In genomic region chr16:1512174-1512573, GRCh38 we compare ENCODE assay signal across 16 cellular contexts. TPM values are rescaled to one million over a fixed set of nuclear protein-coding genes. Genes with fewer than 3 reads are reported as not detected.
DNase-seq lines count a peak whose midpoint lies in the region; ATAC-seq and TF ChIP-seq lines count a peak whose summit lies in the region.
"Had no signal": no experiment of that assay in that cellular context is flagged by ENCODE, and none has a peak within 500 bp of the region (broad histone marks: within the 10 kb centered on the region; RNA-seq: fewer than 3 reads in every experiment).

No MANE protein-coding gene starts in this region.

- no peaks in the 10 kb centered on the region for H3K27me3 Mint-ChIP-seq in central memory CD8-positive, alpha-beta T cell
- no peaks in the 10 kb centered on the region for H3K27me3 Mint-ChIP-seq in Caco-2 (ENCODE audit: insufficient read depth, unreplicated experiment)
- H3K27me3 Mint-ChIP-seq: B cell; CD4-positive, alpha-beta memory T cell had no signal

- H3K27ac ChIP-seq in HCT116 (ENCODE audit: low read depth, low read length) (no peak overlapping the region), lower lobe of right lung (peak overlapping the region; percentile 19)

- POLR2A ChIA-PET in HCT116 (lab: Charles Lee) (no interaction called here), Caco-2 (lab: Charles Lee) (no interaction called here)

- TF ChIP-seq POLR2A in HCT116 (IDR thresholded peaks at IDR 0.05; ENCODE audit: borderline replicate concordance, extremely low read depth, insufficient read depth, insufficient read length): no peak

- TF ChIP-seq CTCF in HCT116 (IDR thresholded peaks at IDR 0.05 in 2 of 3, conservative IDR thresholded peaks at IDR 0.05 in 1 of 3; ENCODE audit: borderline replicate concordance in 1 of 3, insufficient read depth in 1 of 3, low read depth in 2 of 3, low read length in 2 of 3): no peak
- no peak for TF ChIP-seq CTCF in lower lobe of right lung (IDR thresholded peaks at IDR 0.05)
- no peak for TF ChIP-seq CTCF in Caco-2 (IDR thresholded peaks at IDR 0.05; ENCODE audit: insufficient read depth in 1 of 2, low read depth in 1 of 2, low read length in 1 of 2, severe bottlenecking in 1 of 2, unreplicated experiment in 1 of 2)

- H3K36me3 ChIP-seq in HCT116 (ENCODE audit: control insufficient read depth in 1 of 2, insufficient read depth in 2 of 2, low read length in 2 of 2) (peaks cover 0 to 3% of the 10 kb centered on the region in 2 experiments; a peak in 1 of 4 replicates), lower lobe of right lung (peaks cover 30% of the 10 kb centered on the region), Caco-2 (ENCODE audit: control insufficient read depth, insufficient read depth, low read length) (no peaks in the 10 kb centered on the region)

- no peaks in the 10 kb centered on the region for H3K79me2 ChIP-seq in HCT116 (ENCODE audit: insufficient read depth, low read length)

- DNase-seq in HCT116 (ENCODE audit: low read depth, low spot score) (no peak), MV-4-11 (lab: John Stamatoyannopoulos, UW) (peak; percentile 6), lower lobe of right lung (no peak), C1 segment of cervical spinal cord (lab: John Stamatoyannopoulos, UW) (no peak), Caco-2 (no peak)
- DNase-seq in central memory CD8-positive, alpha-beta T cell (ENCODE audit: low spot score in 2 of 2): no peak
- DNase-seq: CD4-positive, alpha-beta memory T cell; GF-D8; IMR-90; NCI-H1092; NCI-H2029; NCI-H2227 treated with DMSO at 0.1 percent for 48 hours; NCI-H524 treated with DMSO at 0.1 percent for 48 hours; PC-3 had no signal

- intact Hi-C loops in HCT116 (cut with micrococcal nuclease): no loop called here
- intact Hi-C loops in lower lobe of right lung (cut with DNase I): no loop called here
- intact Hi-C loops in Caco-2 (cut with micrococcal nuclease; ENCODE audit: unreplicated experiment): no loop called here

- peak overlapping the region; percentile 69 for H3K27ac Mint-ChIP-seq in central memory CD8-positive, alpha-beta T cell (ENCODE audit: low read depth)
- H3K27ac Mint-ChIP-seq in Caco-2 (ENCODE audit: unreplicated experiment): no peak overlapping the region
- H3K27ac Mint-ChIP-seq: B cell; CD4-positive, alpha-beta memory T cell had no signal

- RAD21 ChIA-PET in HCT116 (lab: Charles Lee; ENCODE audit: low non-redundant PET in 1 of 2, low total read pairs in 2 of 2, uncharacterized antibody in 2 of 2, unreplicated experiment in 2 of 2): no interaction called here

- CTCF ChIA-PET in HCT116 (lab: Charles Lee) (no interaction called here), Caco-2 (lab: Charles Lee) (interaction anchor here (0.5 to 1.2 kb wide), 2 partner anchors 18 to 316 kb away, joined by 3 read pairs; no protein-coding TSS in a partner anchor)

- H3K4me3 ChIP-seq in HCT116 (replicated peaks in 1 of 2; ENCODE audit: low read depth in 1 of 2, low read length in 2 of 2): no peak overlapping the region
- no peak overlapping the region for H3K4me3 ChIP-seq in lower lobe of right lung
- no peak overlapping the region for H3K4me3 ChIP-seq in Caco-2 (ENCODE audit: low read depth, low read length)

- peaks cover 4% of the 10 kb centered on the region for H3K36me3 Mint-ChIP-seq in central memory CD8-positive, alpha-beta T cell (ENCODE audit: insufficient read depth)
- peaks cover 39% of the 10 kb centered on the region for H3K36me3 Mint-ChIP-seq in Caco-2 (ENCODE audit: insufficient read depth, unreplicated experiment)

- H3K4me1 ChIP-seq in HCT116 (ENCODE audit: control insufficient read depth in 1 of 2, insufficient read depth in 2 of 2, low read length in 2 of 2): no peaks in the 10 kb centered on the region
- H3K4me1 ChIP-seq in lower lobe of right lung: peaks cover 28% of the 10 kb centered on the region
- H3K4me1 ChIP-seq in Caco-2: no peaks in the 10 kb centered on the region

- H3K27me3 ChIP-seq in HCT116 (ENCODE audit: insufficient read depth, low read length) (no peaks in the 10 kb centered on the region), lower lobe of right lung (ENCODE audit: low read depth) (no peaks in the 10 kb centered on the region), Caco-2 (replicated peaks; ENCODE audit: control insufficient read depth, insufficient read depth, low read length) (no peaks in the 10 kb centered on the region)

- BruUV-seq in HCT116 (replicated peaks; lab: Mats Ljungman, UMichigan) (no TSS peak), Caco-2 (replicated peaks; lab: Mats Ljungman, UMichigan) (no TSS peak)

- no peak for TF ChIP-seq RAD21 in HCT116 (IDR thresholded peaks at IDR 0.05; ENCODE audit: low read depth)

- no peaks in the 10 kb centered on the region for H4K20me1 ChIP-seq in HCT116 (ENCODE audit: insufficient read depth)

- no peak overlapping the region for H3K4me3 Mint-ChIP-seq in central memory CD8-positive, alpha-beta T cell
- no peak overlapping the region for H3K4me3 Mint-ChIP-seq in Caco-2 (ENCODE audit: unreplicated experiment)
- H3K4me3 Mint-ChIP-seq: B cell had no signal

- no peaks in the 10 kb centered on the region for H3K9me3 ChIP-seq in HCT116 (ENCODE audit: control insufficient read depth in 1 of 2, insufficient read depth in 1 of 2, low read depth in 1 of 2, low read length in 2 of 2)
- peaks cover 9% of the 10 kb centered on the region for H3K9me3 ChIP-seq in lower lobe of right lung
- peaks cover 3% of the 10 kb centered on the region; the same call in 1 of the 2 replicates for H3K9me3 ChIP-seq in Caco-2

- no peak overlapping the region for H3K4me2 ChIP-seq in HCT116 (ENCODE audit: low read length)

- no peaks in the 10 kb centered on the region for H3K4me1 Mint-ChIP-seq in central memory CD8-positive, alpha-beta T cell
- no peaks in the 10 kb centered on the region for H3K4me1 Mint-ChIP-seq in Caco-2 (ENCODE audit: low read depth, unreplicated experiment)
- H3K4me1 Mint-ChIP-seq: B cell; CD4-positive, alpha-beta memory T cell had no signal

- H3K9me3 Mint-ChIP-seq in central memory CD8-positive, alpha-beta T cell: no peaks in the 10 kb centered on the region
- peaks cover 10% of the 10 kb centered on the region for H3K9me3 Mint-ChIP-seq in Caco-2 (ENCODE audit: unreplicated experiment)

- peak; percentile 47 for ATAC-seq in HCT116
- no peak for ATAC-seq in central memory CD8-positive, alpha-beta T cell (replicated peaks; ENCODE audit: extremely low read depth, poor library complexity, severe bottlenecking)
- ATAC-seq in lower lobe of right lung: peak in 1 of 2 donors; percentile 31
- no peak for ATAC-seq in GM18498 (IDR thresholded peaks at IDR 0.05; ENCODE audit: unreplicated experiment)
- ATAC-seq: PC-3 had no signal

- H3K9me2 ChIP-seq in HCT116 (ENCODE audit: insufficient read depth): no peaks in the 10 kb centered on the region

- H3K9ac ChIP-seq in HCT116 (ENCODE audit: low read length): no peak overlapping the region

- no peak overlapping the region for H2AFZ ChIP-seq in HCT116 (ENCODE audit: low read depth, low read length, poor library complexity, severe bottlenecking)

TF ChIP-seq in HCT116, 20 proteins besides CTCF, POLR2A, EP300 and RAD21 (continues in another document):
- TF ChIP-seq YY1 (IDR thresholded peaks at IDR 0.05; ENCODE audit: extremely low read depth, insufficient replicate concordance, low read depth, low read length): no peak
- no peak for TF ChIP-seq FOSL1 (IDR thresholded peaks at IDR 0.05; ENCODE audit: low read depth)
- no peak for TF ChIP-seq ELF1 (IDR thresholded peaks at IDR 0.05; ENCODE audit: borderline replicate concordance, low read depth)
- TF ChIP-seq SRF (IDR thresholded peaks at IDR 0.05; ENCODE audit: low read depth): no peak
- no peak for TF ChIP-seq JUND (IDR thresholded peaks at IDR 0.05)
- TF ChIP-seq ZBTB33 (IDR thresholded peaks at IDR 0.05; ENCODE audit: extremely low read depth, insufficient replicate concordance, low read length): no peak
- TF ChIP-seq POLR2AphosphoS5 (IDR thresholded peaks at IDR 0.05; ENCODE audit: low read depth, low read length): no peak
- no peak for TF ChIP-seq ZFX (IDR thresholded peaks at IDR 0.05)
- TF ChIP-seq EZH2 (IDR thresholded peaks at IDR 0.05): no peak
- no peak for TF ChIP-seq CBX3 (IDR thresholded peaks at IDR 0.05; ENCODE audit: low read depth)

RNA-seq across cellular contexts. Expression of gene TELO2, which starts 19.0 kb away (rescaled TPM):
- total RNA-seq in HCT116 (2021; ENCODE audit: unreplicated experiment): 74.3 TPM
- polyA plus RNA-seq in HCT116 (2012): 31.5 and 34.6 TPM in 2 replicates
- total RNA-seq in lower lobe of right lung: 27.5 TPM
- 55.7 and 62.6 TPM in 2 replicates for total RNA-seq in Caco-2 (2022)

RNA-seq across cellular contexts. Expression of gene TMEM204, which starts 21.3 kb away (rescaled TPM):
- total RNA-seq in HCT116 (2021; ENCODE audit: unreplicated experiment) (0.22 TPM), lower lobe of right lung (63.1 TPM), Caco-2 (2022) (not detected in 2 replicates)
- polyA plus RNA-seq in HCT116 (2012): 0.09 and 0.19 TPM in 2 replicates
- total RNA-seq: PC-3 had no signal

RNA-seq across cellular contexts. Expression of gene PTX4, which starts 23.4 kb away (rescaled TPM):
- not detected for total RNA-seq in HCT116 (2021; ENCODE audit: unreplicated experiment)
- not detected in 2 replicates for polyA plus RNA-seq in HCT116 (2012)
- not detected for total RNA-seq in lower lobe of right lung
- not detected in 2 replicates for total RNA-seq in Caco-2 (2022)
- total RNA-seq: B cell; CD4-positive, alpha-beta memory T cell; IMR-90 had no signal
- polyA plus RNA-seq: CD4-positive, alpha-beta memory T cell had no signal

RNA-seq across cellular contexts. Expression of gene CLCN7, which starts 37.3 kb away (rescaled TPM):
- 64.0 TPM for total RNA-seq in HCT116 (2021; ENCODE audit: unreplicated experiment)
- 34.9 and 46.7 TPM in 2 replicates for polyA plus RNA-seq in HCT116 (2012)
- total RNA-seq in lower lobe of right lung: 146 TPM
- 119 and 127 TPM in 2 replicates for total RNA-seq in Caco-2 (2022)

Comparison
In these comparisons a context has a peak if more than half of its experiments do, and no peak if none do; other contexts are left out.
1. RNA of gene TMEM204, which starts 21.3 kb away (total RNA-seq): 63.1 TPM in lower lobe of right lung (single experiment); 0.22 TPM in HCT116 (single experiment) and not detected in Caco-2; every median in the first group is over 10 times any median in the second.